In the genomic region with DNA sequence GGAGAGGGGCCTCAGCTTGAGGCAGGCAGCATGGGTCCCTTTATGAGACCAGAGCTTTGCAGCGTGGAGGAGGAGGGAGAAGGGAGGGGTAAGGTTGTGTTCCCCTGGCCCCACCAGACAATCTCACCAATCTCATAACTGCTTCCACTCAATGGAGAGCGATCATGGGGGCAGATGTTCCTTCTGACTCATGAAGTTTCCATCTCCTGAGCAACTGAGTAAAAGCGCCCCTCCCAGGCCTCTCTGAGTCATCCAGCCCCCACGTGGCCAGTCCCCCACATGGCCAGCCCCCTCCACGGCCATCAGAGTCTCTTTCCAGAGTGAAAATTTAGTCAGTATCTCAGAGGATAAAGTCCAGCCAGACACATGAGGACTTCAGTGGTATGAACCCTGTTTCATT, we compare ENCODE assay signal across 11 cellular contexts. TPM values are rescaled to one million over a fixed set of nuclear protein-coding genes. Genes with fewer than 3 reads are reported as not detected.
DNase-seq lines count a peak whose midpoint lies in the region; ATAC-seq, FAIRE-seq and TF ChIP-seq lines count a peak whose summit lies in the region.
"Had no signal": no experiment of that assay in that cellular context is flagged by ENCODE, and none has a peak within 500 bp of the region (broad histone marks: within the 10 kb centered on the region; RNA-seq: fewer than 3 reads in every experiment).

No MANE protein-coding gene starts in this region.

- H3K4me1 ChIP-seq in tibial artery, result no peaks in the 10 kb centered on the region

- H3K27me3 ChIP-seq in tibial artery, result peaks cover 0 to 14% of the 10 kb centered on the region in 2 donors

- TF ChIP-seq CTCF in fibroblast of the aortic adventitia (IDR thresholded peaks at IDR 0.05; ENCODE audit: insufficient read depth, low read length), result no peak
- TF ChIP-seq CTCF in tibial artery (IDR thresholded peaks at IDR 0.05), result no peak

- FAIRE-seq in H54 (lab: Jason Lieb, UNC), result no peak

- H3K4me3 ChIP-seq in fibroblast of the aortic adventitia (ENCODE audit: low read depth, low read length), result no peak overlapping the region
- H3K4me3 ChIP-seq in tibial artery, result no peak overlapping the region
- H3K4me3 ChIP-seq: heart left ventricle had no signal

- H3K27ac ChIP-seq in tibial artery, result no peak overlapping the region
- H3K27ac ChIP-seq: heart left ventricle had no signal

- H3K36me3 ChIP-seq in tibial artery, result no peaks in the 10 kb centered on the region
- H3K36me3 ChIP-seq: heart left ventricle had no signal

- no peak for DNase-seq in activated CD4-positive, CD25-positive, alpha-beta regulatory T cell treated with anti-CD3 and anti-CD28 coated beads, Interleukin-2, amount 50 U/mL, for 72 hours
- DNase-seq in activated CD8-positive, alpha-beta memory T cell treated with anti-CD3 and anti-CD28 coated beads for 4 hours (ENCODE audit: low read depth in 2 of 2), result peak; percentile 11 to 27
- DNase-seq in fibroblast of the aortic adventitia (ENCODE audit: low read depth) (peak; percentile 30), H54 (ENCODE audit: insufficient read length, low spot score) (no peak), tibial artery (no peak)
- peak; percentile 40 for DNase-seq in stimulated activated CD8-positive, alpha-beta memory T cell treated with anti-CD3 and anti-CD28 coated beads, Interleukin-4, amount 100 ng/mL, for 24 hours (ENCODE audit: low read depth)
- DNase-seq: heart left ventricle, NCI-H526, nucleus accumbens had no signal

- TF ChIP-seq POLR2A in H54 (IDR thresholded peaks at IDR 0.05; ENCODE audit: low read depth, low read length), result no peak

- no peaks in the 10 kb centered on the region for H3K9me3 ChIP-seq in tibial artery

- intact Hi-C loops in tibial artery (cut with DNase I; ENCODE audit: low total_unique reads), result no loop called here

- ATAC-seq in activated CD4-positive, CD25-positive, alpha-beta regulatory T cell treated with anti-CD3 and anti-CD28 coated beads, Interleukin-2, amount 50 U/mL, for 24 hours, result peak; percentile 87
- no peak for ATAC-seq in HG03565 (IDR thresholded peaks at IDR 0.05; ENCODE audit: unreplicated experiment)
- ATAC-seq: heart left ventricle had no signal

RNA-seq across cellular contexts. Expression of gene PLXNC1, which starts 39.2 kb away (rescaled TPM):
- 4.3 and 6.1 TPM in 2 replicates for total RNA-seq in fibroblast of the aortic adventitia (ENCODE audit: low replicate concordance)

Comparison
In these comparisons a context has a peak if more than half of its experiments do, and no peak if none do; other contexts are left out.
1. DNase-seq: peak in activated CD8-positive, alpha-beta memory T cell treated with anti-CD3 and anti-CD28 coated beads for 4 hours (2 of 2), fibroblast of the aortic adventitia (single experiment) and stimulated activated CD8-positive, alpha-beta memory T cell treated with anti-CD3 and anti-CD28 coated beads, Interleukin-4, amount 100 ng/mL, for 24 hours (single experiment); none in activated CD4-positive, CD25-positive, alpha-beta regulatory T cell treated with anti-CD3 and anti-CD28 coated beads, Interleukin-2, amount 50 U/mL, for 72 hours (single experiment), H54 (single experiment) and tibial artery (0 of 2).